Comparison of ENCODE assay signal across 39 cellular contexts in the genomic region with DNA sequence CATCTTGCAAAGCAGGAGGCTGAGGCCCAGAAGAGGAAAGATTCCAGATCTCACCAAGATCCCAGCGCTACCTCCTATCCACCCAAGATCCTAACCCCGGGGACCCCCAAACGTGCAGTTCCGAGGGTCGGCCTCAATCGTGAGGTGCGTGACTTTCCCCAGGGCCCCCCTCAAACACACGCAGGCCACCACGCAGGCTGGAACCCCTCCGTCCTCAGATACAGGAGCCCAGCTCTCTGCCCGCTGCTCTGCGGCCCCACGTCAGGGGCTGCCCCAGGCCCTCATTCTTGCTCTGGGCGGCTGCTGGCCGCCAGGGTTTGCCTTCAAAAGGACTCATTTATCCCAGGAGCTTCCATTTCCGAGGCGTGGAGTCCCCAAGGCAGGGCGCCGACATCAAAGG. TPM values are rescaled to one million over a fixed set of nuclear protein-coding genes. Genes with fewer than 3 reads are reported as not detected.
"Had no signal": no experiment of that assay in that cellular context is flagged by ENCODE, and none has a peak within 500 bp of the region (broad histone marks: within the 10 kb centered on the region; RNA-seq: fewer than 3 reads in every experiment).

No MANE protein-coding gene starts in this region.

- H3K4me3 ChIP-seq: ascending aorta, cardiac muscle cell, MG63, Peyer's patch had no signal

- DNase-seq: activated CD4-positive, alpha-beta memory T cell treated with anti-CD3 and anti-CD28 coated beads, Interleukin-2, amount 10 ng/mL, durations not matched to agents 7 days and 5 days; activated CD4-positive, alpha-beta T cell treated with anti-CD3 and anti-CD28 coated beads for 1 hour; activated CD4-positive, alpha-beta T cell treated with anti-CD3 and anti-CD28 coated beads for 48 hours; activated CD4-positive, CD25-positive, alpha-beta regulatory T cell; activated CD8-positive, alpha-beta memory T cell treated with anti-CD3 and anti-CD28 coated beads for 24 hours; activated CD8-positive, alpha-beta memory T cell treated with anti-CD3 and anti-CD28 coated beads, Interleukin-2, amount 10 ng/mL, durations not matched to agents 7 days and 5 days; activated CD8-positive, alpha-beta memory T cell treated with anti-CD3 and anti-CD28 coated beads, Interleukin-2, amount 50 U/mL, for 48 hours; activated effector memory CD4-positive, alpha-beta T cell treated with Interleukin-2 at 50 U/mL for 16 hours; activated naive CD4-positive, alpha-beta T cell treated with anti-CD3 and anti-CD28 coated beads, Interleukin-2, amount 10 ng/mL, durations not matched to agents 7 days and 5 days; activated T-cell treated with anti-CD3 and anti-CD28 coated beads, Interleukin-2, amount 50 U/mL, for 48 hours; amniotic stem cell; Kasumi-1; KG1; MG63; NCI-H1048; NCI-H1105 treated with DMSO at 0.1 percent for 48 hours; NCI-H1436; NCI-H1694; NCI-H1930; NCI-H2107; NCI-H2171; NCI-H510A; NCI-H526; NCI-H748 treated with DMSO at 0.1 percent for 48 hours; NK-92 treated with Interleukin-12 subunit alpha and Interleukin-12 subunit beta, amount 100 ng/mL, for 24 hours; PC-3; Peyer's patch; RPMI8226; SIG-M5; SW 1271; T1000; WERI-Rb-1 had no signal

- ATAC-seq: activated CD8-positive, alpha-beta memory T cell treated with anti-CD3 and anti-CD28 coated beads, Interleukin-2, amount 10 ng/mL, durations not matched to agents 7 days and 5 days had no signal

- H3K27me3 ChIP-seq: ascending aorta, cardiac muscle cell, MG63, Peyer's patch had no signal

- H3K4me1 ChIP-seq: ascending aorta, Peyer's patch had no signal

- H3K27me3 Mint-ChIP-seq: activated naive CD8-positive, alpha-beta T cell had no signal

- H3K9me3 Mint-ChIP-seq: activated CD4-positive, alpha-beta memory T cell treated with anti-CD3 and anti-CD28 coated beads, Interleukin-2, amount 10 ng/mL, durations not matched to agents 7 days and 5 days; activated naive CD4-positive, alpha-beta T cell treated with anti-CD3 and anti-CD28 coated beads, Interleukin-2, amount 10 ng/mL, durations not matched to agents 7 days and 5 days; central memory CD8-positive, alpha-beta T cell had no signal

- H3K27ac Mint-ChIP-seq: activated CD4-positive, alpha-beta memory T cell treated with anti-CD3 and anti-CD28 coated beads, Interleukin-2, amount 10 ng/mL, durations not matched to agents 7 days and 5 days; activated CD8-positive, alpha-beta memory T cell treated with anti-CD3 and anti-CD28 coated beads, Interleukin-2, amount 10 ng/mL, durations not matched to agents 7 days and 5 days; activated naive CD4-positive, alpha-beta T cell treated with anti-CD3 and anti-CD28 coated beads, Interleukin-2, amount 10 ng/mL, durations not matched to agents 7 days and 5 days; activated naive CD8-positive, alpha-beta T cell had no signal

- H3K4me1 Mint-ChIP-seq: central memory CD8-positive, alpha-beta T cell had no signal

- H3K36me3 ChIP-seq: ascending aorta, cardiac muscle cell, MG63, Peyer's patch, WERI-Rb-1 had no signal

- H3K27ac ChIP-seq: ascending aorta, cardiac muscle cell, Peyer's patch, WERI-Rb-1 had no signal

- H3K9me3 ChIP-seq: ascending aorta, MG63, Peyer's patch had no signal

- H3K36me3 Mint-ChIP-seq: activated CD8-positive, alpha-beta memory T cell treated with anti-CD3 and anti-CD28 coated beads, Interleukin-2, amount 10 ng/mL, durations not matched to agents 7 days and 5 days; activated naive CD4-positive, alpha-beta T cell treated with anti-CD3 and anti-CD28 coated beads, Interleukin-2, amount 10 ng/mL, durations not matched to agents 7 days and 5 days; activated naive CD8-positive, alpha-beta T cell had no signal

- H3K4me3 Mint-ChIP-seq: activated CD4-positive, alpha-beta memory T cell treated with anti-CD3 and anti-CD28 coated beads, Interleukin-2, amount 10 ng/mL, durations not matched to agents 7 days and 5 days; activated CD8-positive, alpha-beta memory T cell treated with anti-CD3 and anti-CD28 coated beads, Interleukin-2, amount 10 ng/mL, durations not matched to agents 7 days and 5 days; activated naive CD4-positive, alpha-beta T cell treated with anti-CD3 and anti-CD28 coated beads, Interleukin-2, amount 10 ng/mL, durations not matched to agents 7 days and 5 days; activated naive CD8-positive, alpha-beta T cell; central memory CD8-positive, alpha-beta T cell had no signal

RNA-seq across cellular contexts. Expression of a gene that starts 39.9 kb away (rescaled TPM):
- total RNA-seq: activated CD4-positive, alpha-beta memory T cell treated with anti-CD3 and anti-CD28 coated beads, Interleukin-2, amount 10 ng/mL, durations not matched to agents 7 days and 5 days; activated CD8-positive, alpha-beta memory T cell treated with anti-CD3 and anti-CD28 coated beads, Interleukin-2, amount 10 ng/mL, durations not matched to agents 7 days and 5 days; ascending aorta; cardiac muscle cell; PC-3; Peyer's patch; SK-MEL-5; T-helper 1 cell treated with Interleukin-12 subunit alpha and Interleukin-12 subunit beta and Interleukin-4 antibody, amounts not matched to agents 30 ng/mL and 1 ng/mL, for 36 hours; T-helper 2 cell treated with Interferon-gamma antibody and Interleukin-4, amounts not matched to agents 100 ng/mL and 5 ng/mL, for 36 hours had no signal
- polyA plus RNA-seq: cardiac muscle cell had no signal

RNA-seq across cellular contexts. Expression of a gene that starts 51.2 kb away (rescaled TPM):
- total RNA-seq: activated CD4-positive, alpha-beta memory T cell treated with anti-CD3 and anti-CD28 coated beads, Interleukin-2, amount 10 ng/mL, durations not matched to agents 7 days and 5 days; activated CD8-positive, alpha-beta memory T cell treated with anti-CD3 and anti-CD28 coated beads, Interleukin-2, amount 10 ng/mL, durations not matched to agents 7 days and 5 days; ascending aorta; cardiac muscle cell; PC-3; Peyer's patch; SK-MEL-5; T-helper 1 cell treated with Interleukin-12 subunit alpha and Interleukin-12 subunit beta and Interleukin-4 antibody, amounts not matched to agents 30 ng/mL and 1 ng/mL, for 36 hours; T-helper 2 cell treated with Interferon-gamma antibody and Interleukin-4, amounts not matched to agents 100 ng/mL and 5 ng/mL, for 36 hours had no signal

RNA-seq across cellular contexts. Expression of a gene that starts 58.5 kb away (rescaled TPM):
- total RNA-seq: activated CD4-positive, alpha-beta memory T cell treated with anti-CD3 and anti-CD28 coated beads, Interleukin-2, amount 10 ng/mL, durations not matched to agents 7 days and 5 days; activated CD8-positive, alpha-beta memory T cell treated with anti-CD3 and anti-CD28 coated beads, Interleukin-2, amount 10 ng/mL, durations not matched to agents 7 days and 5 days; ascending aorta; cardiac muscle cell; PC-3; Peyer's patch; SK-MEL-5; T-helper 1 cell treated with Interleukin-12 subunit alpha and Interleukin-12 subunit beta and Interleukin-4 antibody, amounts not matched to agents 30 ng/mL and 1 ng/mL, for 36 hours; T-helper 2 cell treated with Interferon-gamma antibody and Interleukin-4, amounts not matched to agents 100 ng/mL and 5 ng/mL, for 36 hours had no signal
- polyA plus RNA-seq: cardiac muscle cell had no signal
